In the genomic region with DNA sequence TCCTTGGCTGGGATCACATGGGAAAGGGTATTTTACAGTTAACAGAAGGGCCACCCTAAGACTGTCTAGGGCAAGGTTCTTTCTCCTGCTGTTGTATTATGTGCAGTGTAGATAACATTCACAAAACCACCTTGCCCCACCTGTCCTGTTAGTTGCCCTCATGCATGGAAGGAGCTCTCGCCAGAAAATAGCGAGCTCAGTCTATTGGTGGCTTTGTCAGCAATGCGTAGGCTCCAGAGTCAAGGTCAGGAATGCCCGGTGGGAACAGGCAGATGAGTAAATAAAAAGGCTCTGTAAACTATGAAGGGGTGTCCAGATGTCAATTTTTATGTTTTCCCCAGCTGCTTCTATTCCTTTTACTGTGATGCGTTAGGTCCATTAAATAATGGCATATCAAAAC, we compare ENCODE assay signal across 18 cellular contexts.
DNase-seq lines count a peak whose midpoint lies in the region; ATAC-seq and TF ChIP-seq lines count a peak whose summit lies in the region.
"Had no signal": no experiment of that assay in that cellular context is flagged by ENCODE, and none has a peak within 500 bp of the region (broad histone marks: within the 10 kb centered on the region; RNA-seq: fewer than 3 reads in every experiment).

No MANE protein-coding gene starts in this region.

- no TSS peak for BruUV-seq in Calu3 (replicated peaks; lab: Mats Ljungman, UMichigan)

- H3K4me1 Mint-ChIP-seq in activated CD4-positive, alpha-beta T cell treated with anti-CD3 and anti-CD28 coated beads, Interleukin-2, amount 10 ng/mL, durations not matched to agents 24 days and 14 days = no peaks in the 10 kb centered on the region
- no peaks in the 10 kb centered on the region for H3K4me1 Mint-ChIP-seq in activated CD4-positive, alpha-beta T cell treated with anti-CD3 and anti-CD28 coated beads for 36 hours
- no peaks in the 10 kb centered on the region for H3K4me1 Mint-ChIP-seq in Calu3 (ENCODE audit: low read depth, unreplicated experiment)
- H3K4me1 Mint-ChIP-seq: IgD-negative memory B cell had no signal

- H3K4me3 Mint-ChIP-seq in activated CD4-positive, alpha-beta T cell treated with anti-CD3 and anti-CD28 coated beads, Interleukin-2, amount 10 ng/mL, durations not matched to agents 24 days and 14 days = no peak overlapping the region
- no peak overlapping the region for H3K4me3 Mint-ChIP-seq in activated CD4-positive, alpha-beta T cell treated with anti-CD3 and anti-CD28 coated beads for 36 hours
- no peak overlapping the region for H3K4me3 Mint-ChIP-seq in Calu3 (ENCODE audit: low read depth, unreplicated experiment)
- H3K4me3 Mint-ChIP-seq: CD4-positive, alpha-beta T cell; IgD-negative memory B cell had no signal

- H3K27me3 Mint-ChIP-seq in activated CD4-positive, alpha-beta T cell treated with anti-CD3 and anti-CD28 coated beads, Interleukin-2, amount 10 ng/mL, durations not matched to agents 24 days and 14 days = peaks cover 2% of the 10 kb centered on the region
- peaks cover 7% of the 10 kb centered on the region for H3K27me3 Mint-ChIP-seq in activated CD4-positive, alpha-beta T cell treated with anti-CD3 and anti-CD28 coated beads for 36 hours
- H3K27me3 Mint-ChIP-seq in Calu3 (ENCODE audit: unreplicated experiment) = peaks cover 80% of the 10 kb centered on the region

- H3K27ac Mint-ChIP-seq in activated CD4-positive, alpha-beta T cell treated with anti-CD3 and anti-CD28 coated beads, Interleukin-2, amount 10 ng/mL, durations not matched to agents 24 days and 14 days = no peak overlapping the region
- H3K27ac Mint-ChIP-seq in activated CD4-positive, alpha-beta T cell treated with anti-CD3 and anti-CD28 coated beads for 36 hours = no peak overlapping the region
- H3K27ac Mint-ChIP-seq in Calu3 (ENCODE audit: unreplicated experiment) = no peak overlapping the region
- H3K27ac Mint-ChIP-seq: CD4-positive, alpha-beta T cell; IgD-negative memory B cell had no signal

- DNase-seq in DMS153 (lab: John Stamatoyannopoulos, UW) (peak; percentile 3), DMS153 treated with DMSO at 0.1 percent for 48 hours (lab: John Stamatoyannopoulos, UW; ENCODE audit: unreplicated experiment) (no peak), NCI-H748 treated with DMSO at 0.1 percent for 48 hours (lab: John Stamatoyannopoulos, UW) (peak; percentile 49), Calu3 (no peak)
- DNase-seq in activated CD4-positive, alpha-beta T cell treated with anti-CD3 and anti-CD28 coated beads, Interleukin-2, amount 10 ng/mL, durations not matched to agents 24 days and 14 days = peak; percentile 35
- DNase-seq in activated CD4-positive, alpha-beta T cell treated with anti-CD3 and anti-CD28 coated beads for 36 hours = no peak
- DNase-seq: AML-193; Caco-2; CD4-positive, alpha-beta T cell; DMS53; DND-41; EL; GM23248 had no signal

- intact Hi-C loops in activated CD4-positive, alpha-beta T cell treated with anti-CD3 and anti-CD28 coated beads, Interleukin-2, amount 10 ng/mL, durations not matched to agents 24 days and 14 days (cut with micrococcal nuclease) = no loop called here
- intact Hi-C loops in activated CD4-positive, alpha-beta T cell treated with anti-CD3 and anti-CD28 coated beads for 36 hours (cut with DNase I, micrococcal nuclease) = no loop called here
- intact Hi-C loops in Calu3 (cut with micrococcal nuclease; ENCODE audit: unreplicated experiment) = no loop called here

- H3K9me3 Mint-ChIP-seq in activated CD4-positive, alpha-beta T cell treated with anti-CD3 and anti-CD28 coated beads, Interleukin-2, amount 10 ng/mL, durations not matched to agents 24 days and 14 days = no peaks in the 10 kb centered on the region
- no peaks in the 10 kb centered on the region for H3K9me3 Mint-ChIP-seq in activated CD4-positive, alpha-beta T cell treated with anti-CD3 and anti-CD28 coated beads for 36 hours (ENCODE audit: low read depth)
- no peaks in the 10 kb centered on the region for H3K9me3 Mint-ChIP-seq in Calu3 (ENCODE audit: low read depth, unreplicated experiment)
- H3K9me3 Mint-ChIP-seq: CD4-positive, alpha-beta T cell; IgD-negative memory B cell had no signal

- no peak for TF ChIP-seq CTCF in Calu3 (IDR thresholded peaks at IDR 0.05; ENCODE audit: unreplicated experiment)

- POLR2A ChIA-PET in activated CD4-positive, alpha-beta T cell treated with anti-CD3 and anti-CD28 coated beads for 36 hours (lab: Charles Lee) = no interaction called here

- CTCF ChIA-PET in activated CD4-positive, alpha-beta T cell treated with anti-CD3 and anti-CD28 coated beads for 36 hours (lab: Charles Lee) = no interaction called here
- CTCF ChIA-PET in Calu3 (lab: Charles Lee) = no interaction called here

- no peak for ATAC-seq in activated CD4-positive, alpha-beta T cell treated with anti-CD3 and anti-CD28 coated beads for 36 hours
- no peak for ATAC-seq in GM21381 (IDR thresholded peaks at IDR 0.05; ENCODE audit: unreplicated experiment)
- ATAC-seq: A549, GM12878, HepG2 had no signal

- no peaks in the 10 kb centered on the region for H3K36me3 Mint-ChIP-seq in activated CD4-positive, alpha-beta T cell treated with anti-CD3 and anti-CD28 coated beads, Interleukin-2, amount 10 ng/mL, durations not matched to agents 24 days and 14 days (ENCODE audit: low read depth)
- no peaks in the 10 kb centered on the region for H3K36me3 Mint-ChIP-seq in activated CD4-positive, alpha-beta T cell treated with anti-CD3 and anti-CD28 coated beads for 36 hours (ENCODE audit: low read depth)
- H3K36me3 Mint-ChIP-seq in Calu3 (ENCODE audit: insufficient read depth, unreplicated experiment) = no peaks in the 10 kb centered on the region
- H3K36me3 Mint-ChIP-seq: IgD-negative memory B cell had no signal

Comparison
In these comparisons a context has a peak if more than half of its experiments do, and no peak if none do; other contexts are left out.
1. DNase-seq: peak in DMS153 (single experiment), activated CD4-positive, alpha-beta T cell treated with anti-CD3 and anti-CD28 coated beads, Interleukin-2, amount 10 ng/mL, durations not matched to agents 24 days and 14 days (single experiment) and NCI-H748 treated with DMSO at 0.1 percent for 48 hours (single experiment); none in DMS153 treated with DMSO at 0.1 percent for 48 hours (single experiment), activated CD4-positive, alpha-beta T cell treated with anti-CD3 and anti-CD28 coated beads for 36 hours (single experiment) and Calu3 (single experiment).